ENCODE assay signal across 11 cellular contexts in genomic region chr4:168511780-168512467, GRCh38. TPM values are rescaled to one million over a fixed set of nuclear protein-coding genes. Genes with fewer than 3 reads are reported as not detected.
A peak's percentile ranks its signal among the peaks of the same experiment; 100 is the strongest.
DNase-seq lines count a peak whose midpoint lies in the region; ATAC-seq, FAIRE-seq and TF ChIP-seq lines count a peak whose summit lies in the region.
"Had no signal": no experiment of that assay in that cellular context is flagged by ENCODE, and none has a peak within 500 bp of the region (broad histone marks: within the 10 kb centered on the region; RNA-seq: fewer than 3 reads in every experiment).

No MANE protein-coding gene starts in this region.

- peak; percentile 51 to 55 for TF ChIP-seq RAD21 in H1 (IDR thresholded peaks at IDR 0.05 in 1 of 2, conservative IDR thresholded peaks at IDR 0.05 in 1 of 2; ENCODE audit: low read depth in 2 of 2, low read length in 2 of 2)

- peak overlapping the region; percentile 24 for H2AFZ ChIP-seq in H1 (ENCODE audit: low read length)

- H3K56ac ChIP-seq in H1 (replicated peaks; ENCODE audit: insufficient read length, low read depth, low read length), result no peak overlapping the region

- no peaks in the 10 kb centered on the region for H3K79me2 ChIP-seq in H1 (ENCODE audit: control insufficient read depth in 1 of 2, insufficient read depth in 2 of 2, low read length in 2 of 2)

- POLR2A ChIA-PET in H1 (lab: Charles Lee; ENCODE audit: partially characterized antibody), result no interaction called here

- no peak overlapping the region for H2BK120ac ChIP-seq in H1 (replicated peaks; ENCODE audit: low read depth, low read length)

- FAIRE-seq in H1 (lab: Jason Lieb, UNC), result no peak

- TF ChIP-seq EP300 in H1 (IDR thresholded peaks at IDR 0.05; ENCODE audit: borderline replicate concordance in 1 of 2, low read depth in 2 of 2, low read length in 2 of 2), result no peak

- no peak for TF ChIP-seq CTCF in Peyer's patch (IDR thresholded peaks at IDR 0.05)
- TF ChIP-seq CTCF in H1 (IDR thresholded peaks at IDR 0.05; ENCODE audit: control extremely low read depth in 1 of 3, insufficient read depth in 1 of 3, low read depth in 1 of 3, low read length in 3 of 3), result peak in 2 of 3 experiments; percentile 24 to 27; a peak in 2 of 4 replicates

- TF ChIP-seq POLR2A in Peyer's patch (IDR thresholded peaks at IDR 0.05) (no peak), H1 (IDR thresholded peaks at IDR 0.05; ENCODE audit: control extremely low read depth in 1 of 2, low read depth in 2 of 2, low read length in 2 of 2) (no peak)

- H3K23ac ChIP-seq in H1 (ENCODE audit: insufficient read length), result no peak overlapping the region

- H4K8ac ChIP-seq in H1 (ENCODE audit: extremely low read depth, insufficient read depth, low read length), result no peak overlapping the region

- no peak overlapping the region for H2BK20ac ChIP-seq in H1 (ENCODE audit: low read length)

- no peaks in the 10 kb centered on the region for H3K36me3 ChIP-seq in Peyer's patch
- H3K36me3 ChIP-seq in H1 (ENCODE audit: control insufficient read depth in 2 of 4, insufficient read depth in 4 of 4, low read length in 3 of 4), result no peaks in the 10 kb centered on the region
- H3K36me3 ChIP-seq: stomach had no signal

- H3K27ac ChIP-seq in Peyer's patch (no peak overlapping the region), H1 (ENCODE audit: low read depth, low read length) (no peak overlapping the region)
- H3K27ac ChIP-seq: stomach had no signal

- no peak overlapping the region for H2BK15ac ChIP-seq in H1 (ENCODE audit: low read length)

- no peaks in the 10 kb centered on the region for H4K20me1 ChIP-seq in H1 (replicated peaks in 1 of 2; ENCODE audit: control insufficient read depth in 1 of 2, insufficient read depth in 2 of 2, low read length in 2 of 2)

- H3K4me2 ChIP-seq in H1 (ENCODE audit: insufficient read depth in 1 of 2, low read depth in 2 of 2, low read length in 2 of 2), result no peak overlapping the region

- H3K27me3 ChIP-seq in Peyer's patch (no peaks in the 10 kb centered on the region), H1 (replicated peaks in 1 of 4; ENCODE audit: control insufficient read depth in 3 of 4, extremely low read depth in 1 of 4, insufficient read depth in 3 of 4, low read length in 3 of 4) (no peaks in the 10 kb centered on the region)
- H3K27me3 ChIP-seq: stomach had no signal

- peak in 2 of 3 donors; percentile 20 to 56 for DNase-seq in Peyer's patch
- DNase-seq in activated CD8-positive, alpha-beta memory T cell treated with anti-CD3 and anti-CD28 coated beads for 48 hours (ENCODE audit: low read depth in 2 of 3, low spot score in 2 of 3), result peak in 2 of 3 experiments; percentile 19 to 23
- DNase-seq in H1 (ENCODE audit: low read depth in 1 of 2, low spot score in 2 of 2), result no peak
- peak; percentile 20 for DNase-seq in stimulated activated CD8-positive, alpha-beta memory T cell treated with anti-CD3 and anti-CD28 coated beads, Interleukin-12 subunit alpha, Interleukin-12 subunit beta, amount 100 ng/mL, for 24 hours (ENCODE audit: extremely low read depth)
- no peak for DNase-seq in AG08395 (ENCODE audit: low spot score)
- DNase-seq: anterior cingulate cortex, PC-3, stomach had no signal

- no peak overlapping the region for H3K9ac ChIP-seq in H1 (replicated peaks in 1 of 4; ENCODE audit: extremely low read depth in 1 of 4, low read depth in 3 of 4, low read length in 3 of 4)

- no peak overlapping the region for H3K14ac ChIP-seq in H1 (ENCODE audit: insufficient read length)

- no peak overlapping the region for H2BK5ac ChIP-seq in H1 (ENCODE audit: low read depth, low read length)

- ATAC-seq in GM19328 (IDR thresholded peaks at IDR 0.05; ENCODE audit: unreplicated experiment) (no peak), GM19395 (IDR thresholded peaks at IDR 0.05; ENCODE audit: unreplicated experiment) (no peak), HG03108 (IDR thresholded peaks at IDR 0.05; ENCODE audit: unreplicated experiment) (no peak)
- ATAC-seq: PC-3 had no signal

- H3K79me1 ChIP-seq in H1 (ENCODE audit: low read depth, low read length), result no peaks in the 10 kb centered on the region

- H3K4me3 ChIP-seq in Peyer's patch (no peak overlapping the region), H1 (ENCODE audit: extremely low read depth in 1 of 4, insufficient read depth in 2 of 4, low read depth in 3 of 4, low read length in 4 of 4) (no peak overlapping the region)
- H3K4me3 ChIP-seq: stomach had no signal

- no peak overlapping the region for H2BK12ac ChIP-seq in H1 (ENCODE audit: low read depth, low read length)

- CTCF ChIA-PET in H1 (lab: Charles Lee; ENCODE audit: partially characterized antibody), result interaction anchor here (0.6 to 3.6 kb wide), 4 partner anchors 40 to 410 kb away, joined by 3 to 14 read pairs (median 4); no protein-coding TSS in a partner anchor

- H2AK5ac ChIP-seq in H1 (ENCODE audit: low read depth, low read length), result no peak overlapping the region

- H3K18ac ChIP-seq in H1 (ENCODE audit: extremely low read depth, low read length), result no peak overlapping the region

- no peaks in the 10 kb centered on the region for H3K23me2 ChIP-seq in H1 (ENCODE audit: low read depth, low read length)

- H3K4me1 ChIP-seq in Peyer's patch (no peaks in the 10 kb centered on the region), H1 (replicated peaks in 1 of 4; ENCODE audit: control insufficient read depth in 3 of 4, insufficient read depth in 4 of 4, low read length in 3 of 4) (no peaks in the 10 kb centered on the region)

- H4K91ac ChIP-seq in H1 (replicated peaks; ENCODE audit: insufficient read length, low read length), result no peak overlapping the region

- WGBS in H1 (ENCODE audit: extremely low coverage in 1 of 2, insufficient coverage in 1 of 2, insufficient read length in 1 of 2, insufficient replicate concordance in 2 of 2, low coverage in 1 of 2, low lambda C conversion rate in 2 of 2, missing lambda C conversion rate in 1 of 2), 2 experiments, result 87% methylated on average over 13 of the region's 13 CpGs; no CpG with 5 or more reads in 1 of the 2 experiments

- no peak overlapping the region for H4K5ac ChIP-seq in H1 (ENCODE audit: insufficient read length, low read depth, low read length)

- no peak overlapping the region for H3K4ac ChIP-seq in H1 (replicated peaks; ENCODE audit: insufficient read length, low read depth, low read length)

- H3K9me3 ChIP-seq in Peyer's patch, result no peaks in the 10 kb centered on the region
- H3K9me3 ChIP-seq in H1 (ENCODE audit: insufficient read depth in 2 of 2, low read depth in 1 of 2, low read length in 1 of 2), result no peaks in the 10 kb centered on the region
- H3K9me3 ChIP-seq: stomach had no signal

TF ChIP-seq in H1, 55 proteins besides CTCF, POLR2A, EP300 and RAD21 (continues in another document):
- no peak for TF ChIP-seq RBBP5 (IDR thresholded peaks at IDR 0.05; ENCODE audit: borderline replicate concordance, low read depth, low read length)
- no peak for TF ChIP-seq RFX5 (IDR thresholded peaks at IDR 0.05; ENCODE audit: borderline replicate concordance, low read depth, low read length)
- TF ChIP-seq ATF2 (IDR thresholded peaks at IDR 0.05; ENCODE audit: low read length), result no peak
- TF ChIP-seq SP1 (IDR thresholded peaks at IDR 0.05; ENCODE audit: low read depth, low read length), result no peak
- TF ChIP-seq TCF12 (IDR thresholded peaks at IDR 0.05; ENCODE audit: low read depth, low read length), result no peak
- TF ChIP-seq SIN3A (conservative IDR thresholded peaks at IDR 0.05 in 1 of 2, IDR thresholded peaks at IDR 0.05 in 1 of 2; ENCODE audit: low read depth in 1 of 2, low read length in 2 of 2), result no peak
- no peak for TF ChIP-seq ATF3 (IDR thresholded peaks at IDR 0.05; ENCODE audit: insufficient read depth, low read depth, low read length)
- TF ChIP-seq PHF8 (conservative IDR thresholded peaks at IDR 0.05; ENCODE audit: low read depth, low read length), result no peak
- TF ChIP-seq CREB1 (IDR thresholded peaks at IDR 0.05), result no peak
- no peak for TF ChIP-seq HDAC6 (IDR thresholded peaks at IDR 0.05; ENCODE audit: low read depth, low read length)
- no peak for TF ChIP-seq BRCA1 (IDR thresholded peaks at IDR 0.05; ENCODE audit: low read depth, low read length)

RNA-seq across cellular contexts. Expression of gene PALLD, which starts 15.1 kb away (rescaled TPM):
- 100 to 1,000 TPM in 1 of 4 donors, 10 to 100 TPM in 3; 68.0 to 175 (median 78.4) TPM for total RNA-seq in Peyer's patch
- total RNA-seq in H1 (2021; fragmentation: NEBNext Ultra II Directional; extraction: Animal tissue kit (Norgen Biotek cat#: 25700)), result 25.0 and 26.7 TPM in 2 replicates
- polyA plus RNA-seq in H1 (2011; rRNA removed), result 7.0 and 10.5 TPM in 2 replicates
- 8.3 TPM for polyA plus RNA-seq in H1 (2011; cell fraction: cytosol; rRNA removed)
- polyA plus RNA-seq in H1 (2011; cell fraction: nucleus; rRNA removed), result 27.3 TPM
- 19.4 to 32.9 TPM (median 24.7 TPM) in 4 replicates for polyA plus RNA-seq in H1 (2012, experiment 1 of 2)
- polyA plus RNA-seq in H1 (2012, experiment 2 of 2), result 4.0 TPM
- 9.5 TPM for polyA plus RNA-seq in H1 (2013, experiment 1 of 2)
- polyA plus RNA-seq in H1 (2013, experiment 2 of 2), result 9.3 TPM
- polyA minus RNA-seq in H1 (2011; rRNA and poly(A)+ RNA removed), result 25.4 and 27.2 TPM in 2 replicates
- 18.6 TPM for polyA minus RNA-seq in H1 (2011; cell fraction: cytosol; rRNA and poly(A)+ RNA removed)
- polyA minus RNA-seq in H1 (2011; cell fraction: nucleus; rRNA and poly(A)+ RNA removed), result 36.2 TPM

RNA-seq across cellular contexts. Expression of gene DDX60L, which starts 31.6 kb away (rescaled TPM):
- total RNA-seq in Peyer's patch, result 10 to 100 TPM; 18.4 to 68.7 (median 47.2) TPM
- 0.88 and 1.5 TPM in 2 replicates for total RNA-seq in H1 (2021; fragmentation: NEBNext Ultra II Directional; extraction: Animal tissue kit (Norgen Biotek cat#: 25700))
- 0.66 and 0.98 TPM in 2 replicates for polyA plus RNA-seq in H1 (2011; rRNA removed)
- polyA plus RNA-seq in H1 (2011; cell fraction: cytosol; rRNA removed), result 0.88 TPM
- polyA plus RNA-seq in H1 (2011; cell fraction: nucleus; rRNA removed), result 0.71 TPM
- 0.63 to 1.3 TPM (median 1.2 TPM) in 4 replicates for polyA plus RNA-seq in H1 (2012, experiment 1 of 2)
- not detected for polyA plus RNA-seq in H1 (2012, experiment 2 of 2)
- 0.83 TPM for polyA plus RNA-seq in H1 (2013, experiment 1 of 2)
- polyA plus RNA-seq in H1 (2013, experiment 2 of 2), result 0.61 TPM
- polyA minus RNA-seq in H1 (2011; rRNA and poly(A)+ RNA removed), result 1.1 and 3.1 TPM in 2 replicates
- polyA minus RNA-seq in H1 (2011; cell fraction: cytosol; rRNA and poly(A)+ RNA removed), result 3.6 TPM
- 5.2 TPM for polyA minus RNA-seq in H1 (2011; cell fraction: nucleus; rRNA and poly(A)+ RNA removed)

Comparison
In these comparisons a context has a peak if more than half of its experiments do, and no peak if none do; other contexts are left out.
1. DNase-seq: peak in Peyer's patch (2 of 3), activated CD8-positive, alpha-beta memory T cell treated with anti-CD3 and anti-CD28 coated beads for 48 hours (2 of 3) and stimulated activated CD8-positive, alpha-beta memory T cell treated with anti-CD3 and anti-CD28 coated beads, Interleukin-12 subunit alpha, Interleukin-12 subunit beta, amount 100 ng/mL, for 24 hours (single experiment); none in H1 (0 of 2) and AG08395 (single experiment).
2. CTCF ChIP-seq: peak in H1 (2 of 3); none in Peyer's patch (0 of 6).